In the genomic region with DNA sequence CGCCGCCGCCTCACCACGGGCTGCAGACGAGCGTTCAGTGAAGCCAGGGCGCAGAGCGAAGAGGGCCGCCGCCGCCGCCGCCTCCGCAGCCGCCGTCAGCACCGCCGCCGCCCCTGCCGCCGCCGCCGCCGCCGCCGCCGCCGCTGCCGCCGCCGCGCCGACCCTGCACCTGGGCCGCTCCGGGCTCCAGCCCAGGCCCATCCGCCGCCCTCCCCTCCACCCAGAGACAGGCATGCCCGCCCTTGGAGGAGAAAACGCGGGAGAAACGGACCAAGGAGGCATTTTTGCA, we compare ENCODE assay signal across 12 cellular contexts. TPM values are rescaled to one million over a fixed set of nuclear protein-coding genes. Genes with fewer than 3 reads are reported as not detected.
DNase-seq lines count a peak whose midpoint lies in the region; ATAC-seq and TF ChIP-seq lines count a peak whose summit lies in the region.
"Had no signal": no experiment of that assay in that cellular context is flagged by ENCODE, and none has a peak within 500 bp of the region (broad histone marks: within the 10 kb centered on the region; RNA-seq: fewer than 3 reads in every experiment).

No MANE protein-coding gene starts in this region.

- no peaks in the 10 kb centered on the region for H3K79me2 ChIP-seq in DOHH2 (ENCODE audit: control insufficient read depth, low read length)
- no peaks in the 10 kb centered on the region for H3K79me2 ChIP-seq in MM.1S (ENCODE audit: low read length)

- POLR2A ChIA-PET in RWPE1 (lab: Yijun Ruan, JAX; ENCODE audit: low non-redundant PET) = no interaction called here

- H3K9me3 Mint-ChIP-seq in dendritic cell treated with granulocyte-macrophage colony-stimulating factor and Interleukin-4, amounts not matched to agents 40 ng/mL and 50 ng/mL, for 4 days = no peaks in the 10 kb centered on the region
- no peaks in the 10 kb centered on the region for H3K9me3 Mint-ChIP-seq in neural crest cell

- no peaks in the 10 kb centered on the region for H3K36me3 Mint-ChIP-seq in dendritic cell treated with granulocyte-macrophage colony-stimulating factor and Interleukin-4, amounts not matched to agents 40 ng/mL and 50 ng/mL, for 4 days (ENCODE audit: low read depth)
- peaks cover 25% of the 10 kb centered on the region for H3K36me3 Mint-ChIP-seq in neural crest cell (ENCODE audit: low read depth)

- H3K9ac ChIP-seq in MM.1S (ENCODE audit: low read length) = no peak overlapping the region

- H3K27ac ChIP-seq in DOHH2 (ENCODE audit: low read depth, low read length) (no peak overlapping the region), MM.1S (ENCODE audit: low read length) (no peak overlapping the region), RWPE1 (no peak overlapping the region)

- intact Hi-C loops in dendritic cell treated with granulocyte-macrophage colony-stimulating factor and Interleukin-4, amounts not matched to agents 40 ng/mL and 50 ng/mL, for 4 days (cut with micrococcal nuclease) = no loop called here

- TF ChIP-seq CTCF in DOHH2 (IDR thresholded peaks at IDR 0.05; ENCODE audit: low read depth, low read length, poor library complexity, severe bottlenecking) (no peak), neural crest cell (conservative IDR thresholded peaks at IDR 0.05) (no peak), MM.1S (IDR thresholded peaks at IDR 0.05; ENCODE audit: low read length) (no peak), RWPE1 (conservative IDR thresholded peaks at IDR 0.05; ENCODE audit: low read depth) (no peak)

- H3K4me3 ChIP-seq in DOHH2 (ENCODE audit: low read length) (no peak overlapping the region), MM.1S (ENCODE audit: low read length) (no peak overlapping the region)

- H3K9me3 ChIP-seq in DOHH2 (ENCODE audit: control insufficient read depth, insufficient read depth, low read length) = 0 out of 2 replicates have a peak, but pooled peaks cover 4% of the 10 kb centered on the region
- no peaks in the 10 kb centered on the region for H3K9me3 ChIP-seq in MM.1S (replicated peaks; ENCODE audit: insufficient read depth, low read length)

- peak; percentile 21 for ATAC-seq in HG03520 (IDR thresholded peaks at IDR 0.05; ENCODE audit: unreplicated experiment)
- no peak for ATAC-seq in HG03097 (IDR thresholded peaks at IDR 0.05; ENCODE audit: low FRiP score, unreplicated experiment)

- DNase-seq in neural crest cell (ENCODE audit: low read depth, low spot score) (no peak), NCI-H2171 treated with DMSO at 0.1 percent for 48 hours (lab: John Stamatoyannopoulos, UW) (no peak), MM.1S (no peak), RWPE1 (ENCODE audit: low spot score) (no peak)
- DNase-seq: NCI-H187; SHP77; stimulated activated CD4-positive, alpha-beta T cell treated with anti-CD3 and anti-CD28 coated beads, Interleukin-12 subunit alpha, Interleukin-12 subunit beta, amount 100 ng/mL, for 4 hours had no signal

- H2AFZ ChIP-seq in MM.1S (ENCODE audit: low read length) = no peak overlapping the region

- H3K27ac Mint-ChIP-seq in dendritic cell treated with granulocyte-macrophage colony-stimulating factor and Interleukin-4, amounts not matched to agents 40 ng/mL and 50 ng/mL, for 4 days = no peak overlapping the region
- no peak overlapping the region for H3K27ac Mint-ChIP-seq in neural crest cell (ENCODE audit: unreplicated experiment)

- H3K4me3 Mint-ChIP-seq in dendritic cell treated with granulocyte-macrophage colony-stimulating factor and Interleukin-4, amounts not matched to agents 40 ng/mL and 50 ng/mL, for 4 days = peak overlapping the region; percentile 53
- H3K4me3 Mint-ChIP-seq in neural crest cell = peak overlapping the region; percentile 94

- H3K9me2 ChIP-seq in DOHH2 (replicated peaks; ENCODE audit: control insufficient read depth, low read length) (no peaks in the 10 kb centered on the region), MM.1S (replicated peaks; ENCODE audit: insufficient read depth, low read length) (no peaks in the 10 kb centered on the region)

- H3K4me2 ChIP-seq in DOHH2 (ENCODE audit: low read length) = 0 out of 2 replicates have a peak overlapping the region, but pooled peaks have one; percentile 11
- no peak overlapping the region for H3K4me2 ChIP-seq in MM.1S (ENCODE audit: low read depth, low read length)

- H3K36me3 ChIP-seq in DOHH2 (ENCODE audit: control insufficient read depth, low read length) (no peaks in the 10 kb centered on the region), MM.1S (replicated peaks; ENCODE audit: insufficient read depth, low read length) (no peaks in the 10 kb centered on the region)

- H3K27me3 ChIP-seq in DOHH2 (ENCODE audit: control insufficient read depth, low read length) (peaks cover 6% of the 10 kb centered on the region), MM.1S (replicated peaks; ENCODE audit: insufficient read depth, low read length) (peaks cover 8% of the 10 kb centered on the region; the same call in 1 of the 2 replicates)

- peaks cover 78% of the 10 kb centered on the region for H3K27me3 Mint-ChIP-seq in dendritic cell treated with granulocyte-macrophage colony-stimulating factor and Interleukin-4, amounts not matched to agents 40 ng/mL and 50 ng/mL, for 4 days
- H3K27me3 Mint-ChIP-seq in neural crest cell (ENCODE audit: low read depth) = peaks cover 81% of the 10 kb centered on the region

- no peaks in the 10 kb centered on the region for H4K20me1 ChIP-seq in DOHH2 (ENCODE audit: control insufficient read depth, insufficient read depth, low read depth, low read length)
- H4K20me1 ChIP-seq in MM.1S (ENCODE audit: insufficient read depth, low read length) = no peaks in the 10 kb centered on the region

- CTCF ChIA-PET in RWPE1 (lab: Yijun Ruan, JAX) = interaction anchor here (1.4 kb wide), 1 partner anchor 9 kb away, joined by 3 read pairs; no protein-coding TSS in a partner anchor

- H3F3A ChIP-seq in DOHH2 (ENCODE audit: control insufficient read depth, insufficient read depth) = no peaks in the 10 kb centered on the region
- H3F3A ChIP-seq in MM.1S (ENCODE audit: insufficient read depth, low read length) = no peaks in the 10 kb centered on the region

- H3K4me1 ChIP-seq in DOHH2 (ENCODE audit: control insufficient read depth, low read length) = no peaks in the 10 kb centered on the region
- H3K4me1 ChIP-seq in MM.1S (ENCODE audit: low read length) = no peaks in the 10 kb centered on the region

- H3K4me1 Mint-ChIP-seq in dendritic cell treated with granulocyte-macrophage colony-stimulating factor and Interleukin-4, amounts not matched to agents 40 ng/mL and 50 ng/mL, for 4 days (ENCODE audit: low read depth) = peaks cover 58% of the 10 kb centered on the region
- H3K4me1 Mint-ChIP-seq in neural crest cell = peaks cover 64% of the 10 kb centered on the region

RNA-seq across cellular contexts. Expression of a gene that starts 3.0 kb away (rescaled TPM):
- total RNA-seq in neural crest cell = 26.7 and 27.1 TPM in 2 replicates
- total RNA-seq: lung microvascular endothelial cell had no signal
